ENCODE assay signal across 8 cellular contexts in genomic region chr1:183470961-183471747, GRCh38. TPM values are rescaled to one million over a fixed set of nuclear protein-coding genes. Genes with fewer than 3 reads are reported as not detected.
A peak's percentile ranks its signal among the peaks of the same experiment; 100 is the strongest.
DNase-seq lines count a peak whose midpoint lies in the region; ATAC-seq and TF ChIP-seq lines count a peak whose summit lies in the region.

No MANE protein-coding gene starts in this region.

- no peak overlapping the region for H2AK5ac ChIP-seq in mesendoderm (ENCODE audit: low read length)

- no peak overlapping the region for H2BK15ac ChIP-seq in mesendoderm (replicated peaks; ENCODE audit: low read depth)

- ATAC-seq in GM19372 (IDR thresholded peaks at IDR 0.05; ENCODE audit: low read depth, unreplicated experiment) (peak; percentile 21), HG03558 (IDR thresholded peaks at IDR 0.05; ENCODE audit: extremely low read depth, unreplicated experiment) (peak; percentile 9)
- ATAC-seq in activated CD8-positive, alpha-beta T cell treated with anti-CD3 and anti-CD28 coated beads, Interleukin-2, amount 10 ng/mL, durations not matched to agents 7 days and 5 days: peak; percentile 45

- H3K4me3 Mint-ChIP-seq in activated CD8-positive, alpha-beta T cell treated with anti-CD3 and anti-CD28 coated beads, Interleukin-2, amount 10 ng/mL, durations not matched to agents 7 days and 5 days: peak overlapping the region; percentile 85

- POLR2A ChIA-PET in activated CD8-positive, alpha-beta T cell treated with anti-CD3 and anti-CD28 coated beads, Interleukin-2, amount 10 ng/mL, durations not matched to agents 7 days and 5 days (lab: Charles Lee): interaction anchor here (1.3 kb wide), 1 partner anchor 109 kb away, joined by 4 read pairs; no protein-coding TSS in a partner anchor

- peaks cover 5% of the 10 kb centered on the region for H3K27me3 Mint-ChIP-seq in activated CD8-positive, alpha-beta T cell treated with anti-CD3 and anti-CD28 coated beads, Interleukin-2, amount 10 ng/mL, durations not matched to agents 7 days and 5 days (ENCODE audit: low read depth)

- H4K8ac ChIP-seq in mesendoderm (ENCODE audit: low read depth, low read length): no peak overlapping the region

- no peaks in the 10 kb centered on the region for H3K36me3 ChIP-seq in effector memory CD4-positive, alpha-beta T cell (ENCODE audit: control insufficient read depth, insufficient read depth, low read length)
- no peaks in the 10 kb centered on the region for H3K36me3 ChIP-seq in mesendoderm (ENCODE audit: control insufficient read depth, insufficient read depth, low read length)

- peaks cover 17% of the 10 kb centered on the region for H3K36me3 Mint-ChIP-seq in activated CD8-positive, alpha-beta T cell treated with anti-CD3 and anti-CD28 coated beads, Interleukin-2, amount 10 ng/mL, durations not matched to agents 7 days and 5 days (ENCODE audit: low read depth)

- H3K23ac ChIP-seq in mesendoderm (ENCODE audit: low read length): peak overlapping the region; percentile 19

- H3K9ac ChIP-seq in mesendoderm (ENCODE audit: low read length): peak overlapping the region; percentile 78

- H3K27ac Mint-ChIP-seq in activated CD8-positive, alpha-beta T cell treated with anti-CD3 and anti-CD28 coated beads, Interleukin-2, amount 10 ng/mL, durations not matched to agents 7 days and 5 days: peak overlapping the region; percentile 100

- no peak overlapping the region for H4K5ac ChIP-seq in mesendoderm (ENCODE audit: low read length)

- peak overlapping the region; percentile 82 for H3K4me2 ChIP-seq in mesendoderm (ENCODE audit: low read length)

- H3K4me1 Mint-ChIP-seq in activated CD8-positive, alpha-beta T cell treated with anti-CD3 and anti-CD28 coated beads, Interleukin-2, amount 10 ng/mL, durations not matched to agents 7 days and 5 days (ENCODE audit: low read depth): peaks cover 28% of the 10 kb centered on the region

- H2BK120ac ChIP-seq in mesendoderm (ENCODE audit: low read depth, low read length): no peak overlapping the region

- H3K79me2 ChIP-seq in mesendoderm (ENCODE audit: control insufficient read depth, insufficient read depth, low read length): peaks cover 35% of the 10 kb centered on the region

- H3K27ac ChIP-seq in C4-2B: peak overlapping the region; percentile 93
- peak overlapping the region; percentile 86 for H3K27ac ChIP-seq in effector memory CD4-positive, alpha-beta T cell (ENCODE audit: insufficient read depth, low read length, poor library complexity, severe bottlenecking)
- H3K27ac ChIP-seq in mesendoderm (ENCODE audit: low read depth, low read length): peak overlapping the region; percentile 100

- peaks cover 8% of the 10 kb centered on the region for H3K4me1 ChIP-seq in effector memory CD4-positive, alpha-beta T cell (ENCODE audit: control insufficient read depth, insufficient read depth, low read length, poor library complexity, severe bottlenecking)
- H3K4me1 ChIP-seq in mesendoderm (ENCODE audit: control insufficient read depth, low read depth, low read length): peaks cover 2% of the 10 kb centered on the region

- H3K79me1 ChIP-seq in mesendoderm (ENCODE audit: low read length): peaks cover 6% of the 10 kb centered on the region

- peak overlapping the region; percentile 92 for H3K4me3 ChIP-seq in effector memory CD4-positive, alpha-beta T cell (ENCODE audit: insufficient read depth, low read depth, low read length, poor library complexity, severe bottlenecking)
- H3K4me3 ChIP-seq in mesendoderm (ENCODE audit: low read length): peak overlapping the region; percentile 64

- no CpG with 5 or more reads among the region's 47 CpGs for WGBS in mesendoderm (ENCODE audit: extremely low coverage, insufficient coverage, low lambda C conversion rate)

- H3K4ac ChIP-seq in mesendoderm (ENCODE audit: low read depth, low read length): no peak overlapping the region

- peak overlapping the region; percentile 97 for H3K56ac ChIP-seq in mesendoderm (ENCODE audit: low read length)

- H3K9me3 ChIP-seq in effector memory CD4-positive, alpha-beta T cell (ENCODE audit: control insufficient read depth, low read length): no peaks in the 10 kb centered on the region

- CTCF ChIA-PET in activated CD8-positive, alpha-beta T cell treated with anti-CD3 and anti-CD28 coated beads, Interleukin-2, amount 10 ng/mL, durations not matched to agents 7 days and 5 days (lab: Charles Lee): interaction anchor here (0.6 to 1.6 kb wide), 16 partner anchors 35 to 183 kb away, joined by 3 to 7 read pairs (median 4); partner anchors contain the start of genes APOBEC4 and NCF2

- peak overlapping the region; percentile 48 for H2BK5ac ChIP-seq in mesendoderm (ENCODE audit: low read length)

- H3K9me3 Mint-ChIP-seq in activated CD8-positive, alpha-beta T cell treated with anti-CD3 and anti-CD28 coated beads, Interleukin-2, amount 10 ng/mL, durations not matched to agents 7 days and 5 days (ENCODE audit: insufficient read depth): no peaks in the 10 kb centered on the region

- DNase-seq in NCI-H82 (lab: John Stamatoyannopoulos, UW): peak; percentile 96
- peak; percentile 79 for DNase-seq in activated CD8-positive, alpha-beta T cell treated with anti-CD3 and anti-CD28 coated beads, Interleukin-2, amount 10 ng/mL, durations not matched to agents 7 days and 5 days
- DNase-seq in effector memory CD4-positive, alpha-beta T cell: peak; percentile 60 to 67 (median 62)
- peak; percentile 92 for DNase-seq in mesendoderm
- peak; percentile 25 for DNase-seq in stimulated activated CD8-positive, alpha-beta memory T cell treated with anti-CD3 and anti-CD28 coated beads, Interleukin-15, amount 100 ng/mL, for 1 hour (ENCODE audit: low read depth)

- peak overlapping the region; percentile 69 for H3K18ac ChIP-seq in mesendoderm (ENCODE audit: low read length)

- H3K27me3 ChIP-seq in effector memory CD4-positive, alpha-beta T cell (replicated peaks; ENCODE audit: control insufficient read depth, insufficient read depth, low read length, poor library complexity, severe bottlenecking): no peaks in the 10 kb centered on the region
- no peaks in the 10 kb centered on the region for H3K27me3 ChIP-seq in mesendoderm (ENCODE audit: insufficient read depth, low read length, poor library complexity)

- no peak for TF ChIP-seq CTCF in C4-2B (conservative IDR thresholded peaks at IDR 0.05)

RNA-seq across cellular contexts. Expression of gene SMG7, which starts 1.1 kb away (rescaled TPM):
- total RNA-seq in activated CD8-positive, alpha-beta T cell treated with anti-CD3 and anti-CD28 coated beads, Interleukin-2, amount 10 ng/mL, durations not matched to agents 7 days and 5 days: 10 to 100 TPM; 80.8 to 88.6 TPM
- polyA plus RNA-seq in mesendoderm (2013, experiment 1 of 2): 39.7 TPM
- polyA plus RNA-seq in mesendoderm (2013, experiment 2 of 2): 39.7 TPM

RNA-seq across cellular contexts. Expression of gene NMNAT2, which starts 53.0 kb away (rescaled TPM):
- not detected for total RNA-seq in activated CD8-positive, alpha-beta T cell treated with anti-CD3 and anti-CD28 coated beads, Interleukin-2, amount 10 ng/mL, durations not matched to agents 7 days and 5 days
- polyA plus RNA-seq in mesendoderm (2013, experiment 1 of 2): 3.8 TPM
- 3.8 TPM for polyA plus RNA-seq in mesendoderm (2013, experiment 2 of 2)

Comparison
In these comparisons a context has a peak if more than half of its experiments do, and no peak if none do; other contexts are left out.
1. Peak in every context shown above with its lines: DNase-seq, ATAC-seq, H3K4me3 ChIP-seq and H3K27ac ChIP-seq.
2. DNase-seq: peak in every context shown above with its lines; median percentile 96 in NCI-H82; 92 in mesendoderm; 79 in activated CD8-positive, alpha-beta T cell treated with anti-CD3 and anti-CD28 coated beads, Interleukin-2, amount 10 ng/mL, durations not matched to agents 7 days and 5 days; 62 in effector memory CD4-positive, alpha-beta T cell; 25 in stimulated activated CD8-positive, alpha-beta memory T cell treated with anti-CD3 and anti-CD28 coated beads, Interleukin-15, amount 100 ng/mL, for 1 hour.